7 cellular contexts compared by ENCODE assay signal in genomic region chr6:101994521-101994920, GRCh38.
"Had no signal": no experiment of that assay in that cellular context is flagged by ENCODE, and none has a peak within 500 bp of the region (broad histone marks: within the 10 kb centered on the region; RNA-seq: fewer than 3 reads in every experiment).

No MANE protein-coding gene starts in this region.

- H3K9me3 ChIP-seq: HAP-1 had no signal

- H3K9ac ChIP-seq: GM23248 had no signal

- ATAC-seq: HepG2 had no signal

- H3K4me3 ChIP-seq: GM23248, HAP-1 had no signal

- FAIRE-seq: HepG2 had no signal

- DNase-seq: GM23248, GOT3, H7, KBM-7 had no signal

- H3K36me3 ChIP-seq: HAP-1 had no signal

- H2AFZ ChIP-seq: GM23248 had no signal

- H3K27ac ChIP-seq: GM23248, HL-60 had no signal
